ENCODE assay signal across 1 cellular context in the genomic region with DNA sequence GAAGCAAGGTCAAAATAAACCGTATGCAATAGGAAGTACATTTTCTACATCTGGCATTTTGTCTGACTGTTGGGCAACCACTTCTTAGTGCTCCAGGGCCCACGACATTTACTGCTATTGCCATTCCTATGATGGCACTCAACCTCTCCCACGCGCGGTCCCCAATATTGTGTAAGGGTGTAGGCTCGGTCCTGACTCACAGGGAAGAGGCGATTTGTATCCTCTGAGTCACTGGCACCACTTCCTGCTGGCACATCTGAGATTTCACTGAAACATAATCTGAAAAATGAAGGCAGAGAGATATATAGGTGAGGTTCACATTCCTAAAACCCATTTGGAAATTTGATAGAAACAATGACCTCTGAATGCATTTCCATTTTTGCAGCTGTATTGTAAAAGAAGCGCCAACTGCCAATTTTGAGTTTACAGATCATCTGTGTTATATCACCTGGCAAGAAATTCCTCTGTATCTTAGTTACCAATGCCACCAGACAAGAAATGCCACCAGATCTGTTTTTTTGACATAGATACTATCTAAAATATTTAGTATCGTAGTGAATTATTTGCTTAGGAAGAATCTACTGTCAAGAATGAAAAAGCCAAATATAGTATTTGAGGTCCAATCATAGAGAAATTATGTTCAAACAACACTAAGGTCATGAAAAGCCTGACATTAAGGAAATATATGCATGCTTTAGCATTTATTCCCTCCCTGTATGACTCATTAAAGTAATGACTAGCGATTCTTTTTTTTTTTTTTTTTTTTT.
TF ChIP-seq lines count a peak whose summit lies in the region.

No MANE protein-coding gene starts in this region.

TF ChIP-seq in A549, 52 proteins besides CTCF, POLR2A, EP300 and RAD21 (continued from another document):
- peak; percentile 92 for TF ChIP-seq GATA3 (IDR thresholded peaks at IDR 0.05; ENCODE audit: borderline replicate concordance)
- TF ChIP-seq SMC3 (IDR thresholded peaks at IDR 0.05) = peak; percentile 23; the same call in 1 of the 3 replicates
- no peak for TF ChIP-seq CHD4 (IDR thresholded peaks at IDR 0.05; ENCODE audit: borderline replicate concordance)
- TF ChIP-seq, protein P1, sequence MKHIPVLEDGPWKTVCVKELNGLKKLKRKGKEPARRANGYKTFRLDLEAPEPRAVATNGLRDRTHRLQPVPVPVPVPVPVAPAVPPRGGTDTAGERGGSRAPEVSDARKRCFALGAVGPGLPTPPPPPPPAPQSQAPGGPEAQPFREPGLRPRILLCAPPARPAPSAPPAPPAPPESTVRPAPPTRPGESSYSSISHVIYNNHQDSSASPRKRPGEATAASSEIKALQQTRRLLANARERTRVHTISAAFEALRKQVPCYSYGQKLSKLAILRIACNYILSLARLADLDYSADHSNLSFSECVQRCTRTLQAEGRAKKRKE (CRISPR knock-in tag; IDR thresholded peaks at IDR 0.05; ENCODE audit: low read depth) = no peak
- TF ChIP-seq FOSL2 (IDR thresholded peaks at IDR 0.05) = peak; percentile 94
- peak; percentile 96 for TF ChIP-seq FOSL2 (CRISPR knock-in tag; IDR thresholded peaks at IDR 0.05)
- no peak for TF ChIP-seq HDAC2 (IDR thresholded peaks at IDR 0.05)
- TF ChIP-seq CEBPB (IDR thresholded peaks at IDR 0.05) = peak; percentile 95 to 96
- no peak for TF ChIP-seq ZSCAN20 (CRISPR knock-in tag; IDR thresholded peaks at IDR 0.05)
- TF ChIP-seq, protein P2, sequence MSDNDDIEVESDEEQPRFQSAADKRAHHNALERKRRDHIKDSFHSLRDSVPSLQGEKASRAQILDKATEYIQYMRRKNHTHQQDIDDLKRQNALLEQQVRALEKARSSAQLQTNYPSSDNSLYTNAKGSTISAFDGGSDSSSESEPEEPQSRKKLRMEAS (IDR thresholded peaks at IDR 0.05) = peak; percentile 79
- no peak for TF ChIP-seq ESRRA (IDR thresholded peaks at IDR 0.05; ENCODE audit: borderline replicate concordance, low read length)
- TF ChIP-seq ZC3H11A (IDR thresholded peaks at IDR 0.05) = no peak
- no peak for TF ChIP-seq BHLHE40 (IDR thresholded peaks at IDR 0.05; ENCODE audit: low read depth, low read length)
- TF ChIP-seq MYC (IDR thresholded peaks at IDR 0.05; ENCODE audit: borderline replicate concordance, low read length) = no peak
- no peak for TF ChIP-seq NPAS2 (CRISPR knock-in tag; IDR thresholded peaks at IDR 0.05; ENCODE audit: borderline replicate concordance)
- TF ChIP-seq RCOR1 (IDR thresholded peaks at IDR 0.05; ENCODE audit: low read depth, low read length) = no peak
- TF ChIP-seq EHMT2 (IDR thresholded peaks at IDR 0.05; ENCODE audit: low read depth) = no peak
- TF ChIP-seq, protein P3, sequence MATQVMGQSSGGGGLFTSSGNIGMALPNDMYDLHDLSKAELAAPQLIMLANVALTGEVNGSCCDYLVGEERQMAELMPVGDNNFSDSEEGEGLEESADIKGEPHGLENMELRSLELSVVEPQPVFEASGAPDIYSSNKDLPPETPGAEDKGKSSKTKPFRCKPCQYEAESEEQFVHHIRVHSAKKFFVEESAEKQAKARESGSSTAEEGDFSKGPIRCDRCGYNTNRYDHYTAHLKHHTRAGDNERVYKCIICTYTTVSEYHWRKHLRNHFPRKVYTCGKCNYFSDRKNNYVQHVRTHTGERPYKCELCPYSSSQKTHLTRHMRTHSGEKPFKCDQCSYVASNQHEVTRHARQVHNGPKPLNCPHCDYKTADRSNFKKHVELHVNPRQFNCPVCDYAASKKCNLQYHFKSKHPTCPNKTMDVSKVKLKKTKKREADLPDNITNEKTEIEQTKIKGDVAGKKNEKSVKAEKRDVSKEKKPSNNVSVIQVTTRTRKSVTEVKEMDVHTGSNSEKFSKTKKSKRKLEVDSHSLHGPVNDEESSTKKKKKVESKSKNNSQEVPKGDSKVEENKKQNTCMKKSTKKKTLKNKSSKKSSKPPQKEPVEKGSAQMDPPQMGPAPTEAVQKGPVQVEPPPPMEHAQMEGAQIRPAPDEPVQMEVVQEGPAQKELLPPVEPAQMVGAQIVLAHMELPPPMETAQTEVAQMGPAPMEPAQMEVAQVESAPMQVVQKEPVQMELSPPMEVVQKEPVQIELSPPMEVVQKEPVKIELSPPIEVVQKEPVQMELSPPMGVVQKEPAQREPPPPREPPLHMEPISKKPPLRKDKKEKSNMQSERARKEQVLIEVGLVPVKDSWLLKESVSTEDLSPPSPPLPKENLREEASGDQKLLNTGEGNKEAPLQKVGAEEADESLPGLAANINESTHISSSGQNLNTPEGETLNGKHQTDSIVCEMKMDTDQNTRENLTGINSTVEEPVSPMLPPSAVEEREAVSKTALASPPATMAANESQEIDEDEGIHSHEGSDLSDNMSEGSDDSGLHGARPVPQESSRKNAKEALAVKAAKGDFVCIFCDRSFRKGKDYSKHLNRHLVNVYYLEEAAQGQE (IDR thresholded peaks at IDR 0.05) = no peak
- TF ChIP-seq POLR2AphosphoS2 (conservative IDR thresholded peaks at IDR 0.05; ENCODE audit: low read length) = no peak
- TF ChIP-seq, protein P4, sequence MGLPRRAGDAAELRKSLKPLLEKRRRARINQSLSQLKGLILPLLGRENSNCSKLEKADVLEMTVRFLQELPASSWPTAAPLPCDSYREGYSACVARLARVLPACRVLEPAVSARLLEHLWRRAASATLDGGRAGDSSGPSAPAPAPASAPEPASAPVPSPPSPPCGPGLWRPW (IDR thresholded peaks at IDR 0.05) = peak; percentile 89
- no peak for TF ChIP-seq TFCP2L1 (CRISPR knock-in tag; IDR thresholded peaks at IDR 0.05)
- no peak for TF ChIP-seq ZFP36 (IDR thresholded peaks at IDR 0.05; ENCODE audit: borderline replicate concordance, partially characterized antibody)
- TF ChIP-seq, protein P5, sequence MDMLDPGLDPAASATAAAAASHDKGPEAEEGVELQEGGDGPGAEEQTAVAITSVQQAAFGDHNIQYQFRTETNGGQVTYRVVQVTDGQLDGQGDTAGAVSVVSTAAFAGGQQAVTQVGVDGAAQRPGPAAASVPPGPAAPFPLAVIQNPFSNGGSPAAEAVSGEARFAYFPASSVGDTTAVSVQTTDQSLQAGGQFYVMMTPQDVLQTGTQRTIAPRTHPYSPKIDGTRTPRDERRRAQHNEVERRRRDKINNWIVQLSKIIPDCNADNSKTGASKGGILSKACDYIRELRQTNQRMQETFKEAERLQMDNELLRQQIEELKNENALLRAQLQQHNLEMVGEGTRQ (IDR thresholded peaks at IDR 0.05) = no peak
- TF ChIP-seq TP53 (CRISPR knock-in tag; IDR thresholded peaks at IDR 0.05) = no peak; the same call in 1 of the 2 replicates
- TF ChIP-seq SREBF2 (IDR thresholded peaks at IDR 0.05) = no peak
- 0 out of 2 replicates have a peak, but pooled peaks have one; percentile 0 for TF ChIP-seq HOXB5 (CRISPR knock-in tag; IDR thresholded peaks at IDR 0.05)
- TF ChIP-seq KDM5A (IDR thresholded peaks at IDR 0.05) = no peak
- TF ChIP-seq NFE2L2 (conservative IDR thresholded peaks at IDR 0.05; ENCODE audit: low read length) = no peak
- TF ChIP-seq, protein P6, sequence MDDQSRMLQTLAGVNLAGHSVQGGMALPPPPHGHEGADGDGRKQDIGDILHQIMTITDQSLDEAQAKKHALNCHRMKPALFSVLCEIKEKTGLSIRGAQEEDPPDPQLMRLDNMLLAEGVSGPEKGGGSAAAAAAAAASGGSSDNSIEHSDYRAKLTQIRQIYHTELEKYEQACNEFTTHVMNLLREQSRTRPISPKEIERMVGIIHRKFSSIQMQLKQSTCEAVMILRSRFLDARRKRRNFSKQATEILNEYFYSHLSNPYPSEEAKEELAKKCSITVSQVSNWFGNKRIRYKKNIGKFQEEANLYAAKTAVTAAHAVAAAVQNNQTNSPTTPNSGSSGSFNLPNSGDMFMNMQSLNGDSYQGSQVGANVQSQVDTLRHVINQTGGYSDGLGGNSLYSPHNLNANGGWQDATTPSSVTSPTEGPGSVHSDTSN (IDR thresholded peaks at IDR 0.05) = no peak
